17 cellular contexts compared by ENCODE assay signal in the genomic region with DNA sequence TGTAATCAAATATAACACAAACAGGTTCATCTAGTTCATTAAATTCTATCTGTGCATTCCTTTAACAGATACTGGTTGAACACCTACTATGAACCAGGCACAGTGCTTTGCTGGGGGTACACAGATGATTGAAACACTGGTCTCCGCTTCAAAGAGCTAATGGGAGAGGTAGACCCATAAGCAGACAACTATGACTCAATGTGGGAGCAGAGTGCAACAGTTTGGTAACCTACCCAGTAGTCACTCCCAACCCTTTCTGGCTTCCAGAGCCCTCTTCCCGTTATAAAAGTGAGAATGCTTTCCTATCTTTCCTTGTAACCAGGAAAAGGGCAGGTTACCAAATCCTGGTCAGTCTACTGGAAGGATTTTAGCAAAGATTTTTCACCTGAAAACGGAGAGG. TPM values are rescaled to one million over a fixed set of nuclear protein-coding genes. Genes with fewer than 3 reads are reported as not detected.
DNase-seq lines count a peak whose midpoint lies in the region; ATAC-seq, FAIRE-seq and TF ChIP-seq lines count a peak whose summit lies in the region.
"Had no signal": no experiment of that assay in that cellular context is flagged by ENCODE, and none has a peak within 500 bp of the region (broad histone marks: within the 10 kb centered on the region; RNA-seq: fewer than 3 reads in every experiment).

No MANE protein-coding gene starts in this region.

- H3K36me3 Mint-ChIP-seq in activated T-cell treated with anti-CD3 and anti-CD28 coated beads, Interleukin-2, amount 50 U/mL, for 4 hours (ENCODE audit: insufficient read depth) = no peaks in the 10 kb centered on the region
- H3K36me3 Mint-ChIP-seq: CD4-positive, alpha-beta memory T cell; IgD-negative memory B cell had no signal

- TF ChIP-seq CTCF in suprapubic skin (IDR thresholded peaks at IDR 0.05) = no peak

- no peak for TF ChIP-seq POLR2A in suprapubic skin (IDR thresholded peaks at IDR 0.05)

- H3K27me3 Mint-ChIP-seq in activated T-cell treated with anti-CD3 and anti-CD28 coated beads, Interleukin-2, amount 50 U/mL, for 4 hours (ENCODE audit: low read depth) = no peaks in the 10 kb centered on the region
- H3K27me3 Mint-ChIP-seq: CD4-positive, alpha-beta memory T cell had no signal

- H3K27ac ChIP-seq in suprapubic skin = peak overlapping the region; percentile 73
- H3K27ac ChIP-seq: A549, C4-2B had no signal

- no peaks in the 10 kb centered on the region for H3K27me3 ChIP-seq in suprapubic skin
- H3K27me3 ChIP-seq: BE2C had no signal

- TF ChIP-seq EP300 in suprapubic skin (IDR thresholded peaks at IDR 0.05) = no peak

- H3K4me1 Mint-ChIP-seq in activated T-cell treated with anti-CD3 and anti-CD28 coated beads, Interleukin-2, amount 50 U/mL, for 4 hours (ENCODE audit: low read depth) = peaks cover 10% of the 10 kb centered on the region

- H3K9me3 ChIP-seq in suprapubic skin = no peaks in the 10 kb centered on the region
- H3K9me3 ChIP-seq: A549, BE2C had no signal

- peak; percentile 48 for DNase-seq in SW480 (ENCODE audit: low spot score)
- no peak for DNase-seq in left lobe of liver (ENCODE audit: low spot score)
- no peak for DNase-seq in suprapubic skin (ENCODE audit: low spot score in 2 of 2)
- no peak for DNase-seq in activated T-cell treated with anti-CD3 and anti-CD28 coated beads, Interleukin-2, amount 50 U/mL, for 4 hours
- DNase-seq in stimulated activated CD4-positive, alpha-beta T cell treated with anti-CD3 and anti-CD28 coated beads, Interleukin-4, amount 100 ng/mL, for 4 hours = no peak
- no peak for DNase-seq in GM19239 (ENCODE audit: insufficient read length, low spot score)
- DNase-seq: BE2C; CD4-positive, alpha-beta memory T cell; DND-41; GDM1 had no signal

- no peak for FAIRE-seq in GM19239 (lab: Jason Lieb, UNC)
- FAIRE-seq: A549, GM12892, H54 had no signal

- no peaks in the 10 kb centered on the region for H3K36me3 ChIP-seq in suprapubic skin
- H3K36me3 ChIP-seq: BE2C had no signal

- no peaks in the 10 kb centered on the region for H3K9me3 Mint-ChIP-seq in activated T-cell treated with anti-CD3 and anti-CD28 coated beads, Interleukin-2, amount 50 U/mL, for 4 hours
- H3K9me3 Mint-ChIP-seq: CD4-positive, alpha-beta memory T cell; IgD-negative memory B cell had no signal

- ATAC-seq in esophagus mucosa (peak; percentile 34), left lobe of liver (peak; percentile 37)
- ATAC-seq in activated T-cell treated with anti-CD3 and anti-CD28 coated beads, Interleukin-2, amount 50 U/mL, for 4 hours = no peak
- ATAC-seq: A549 had no signal

- WGBS in suprapubic skin = 54% methylated on average over 3 of the region's 3 CpGs

- no peak overlapping the region for H3K4me3 ChIP-seq in suprapubic skin
- H3K4me3 ChIP-seq: A549 had no signal

- no peak overlapping the region for H3K4me3 Mint-ChIP-seq in activated T-cell treated with anti-CD3 and anti-CD28 coated beads, Interleukin-2, amount 50 U/mL, for 4 hours
- H3K4me3 Mint-ChIP-seq: CD4-positive, alpha-beta memory T cell; IgD-negative memory B cell had no signal

- H3K4me1 ChIP-seq in suprapubic skin = peaks cover 61% of the 10 kb centered on the region

RNA-seq across cellular contexts. Expression of a gene that starts 8.0 kb away (rescaled TPM):
- total RNA-seq in esophagus mucosa (40.7 TPM), left lobe of liver (6.0 TPM), suprapubic skin (10 to 100 TPM; 88.9 to 93.6 (median 90.9) TPM)
- total RNA-seq in activated T-cell treated with anti-CD3 and anti-CD28 coated beads, Interleukin-2, amount 50 U/mL, for 4 hours = 10 to 100 TPM; 20.3 to 23.5 (median 21.2) TPM

RNA-seq across cellular contexts. Expression of a gene that starts 46.6 kb away (rescaled TPM):
- total RNA-seq in esophagus mucosa (not detected), left lobe of liver (not detected), suprapubic skin (not detected)
- total RNA-seq in activated T-cell treated with anti-CD3 and anti-CD28 coated beads, Interleukin-2, amount 50 U/mL, for 4 hours = not detected
- total RNA-seq: CD4-positive, alpha-beta memory T cell; HT-29 had no signal

Comparison
In these comparisons a context has a peak if more than half of its experiments do, and no peak if none do; other contexts are left out.
1. ATAC-seq: peak in esophagus mucosa (single experiment) and left lobe of liver (single experiment); none in activated T-cell treated with anti-CD3 and anti-CD28 coated beads, Interleukin-2, amount 50 U/mL, for 4 hours (0 of 2).